8 cellular contexts compared by ENCODE assay signal in genomic region chr7:20647908-20648776, GRCh38. TPM values are rescaled to one million over a fixed set of nuclear protein-coding genes. Genes with fewer than 3 reads are reported as not detected.
A peak's percentile ranks its signal among the peaks of the same experiment; 100 is the strongest.
DNase-seq lines count a peak whose midpoint lies in the region; ATAC-seq and TF ChIP-seq lines count a peak whose summit lies in the region.

No MANE protein-coding gene starts in this region.

- H3K27ac Mint-ChIP-seq in activated T-cell treated with anti-CD3 and anti-CD28 coated beads, Interleukin-2, amount 50 U/mL, for 72 hours = no peak overlapping the region
- H3K27ac Mint-ChIP-seq in activated T-helper 17 cell treated with anti-CD3 and anti-CD28 coated beads, Interleukin-2, amount 50 U/mL, for 72 hours = no peak overlapping the region

- no peak overlapping the region for H3K4me3 ChIP-seq in NB4 (ENCODE audit: low read depth, low read length)
- no peak overlapping the region for H3K4me3 ChIP-seq in cardiac fibroblast (replicated peaks in 1 of 2; ENCODE audit: low read depth in 2 of 2, low read length in 2 of 2)

- no peaks in the 10 kb centered on the region for H3K4me1 Mint-ChIP-seq in activated T-cell treated with anti-CD3 and anti-CD28 coated beads, Interleukin-2, amount 50 U/mL, for 72 hours (ENCODE audit: low read depth)
- no peaks in the 10 kb centered on the region for H3K4me1 Mint-ChIP-seq in activated T-helper 17 cell treated with anti-CD3 and anti-CD28 coated beads, Interleukin-2, amount 50 U/mL, for 72 hours

- TF ChIP-seq POLR2A in NB4 (IDR thresholded peaks at IDR 0.05; ENCODE audit: extremely low read depth, insufficient read length) = no peak

- TF ChIP-seq CTCF in NB4 (IDR thresholded peaks at IDR 0.05; ENCODE audit: low read depth, low read length) (peak; percentile 65), cardiac fibroblast (IDR thresholded peaks at IDR 0.05; ENCODE audit: low read depth, low read length) (peak; percentile 31)

- no peak overlapping the region for H3K4me3 Mint-ChIP-seq in activated T-cell treated with anti-CD3 and anti-CD28 coated beads, Interleukin-2, amount 50 U/mL, for 72 hours
- H3K4me3 Mint-ChIP-seq in activated T-helper 17 cell treated with anti-CD3 and anti-CD28 coated beads, Interleukin-2, amount 50 U/mL, for 72 hours = no peak overlapping the region

- peak; percentile 26 for DNase-seq in CMK (ENCODE audit: low read depth)
- peak; percentile 52 for DNase-seq in NB4 (ENCODE audit: low read depth)
- peak; percentile 20 to 38 for DNase-seq in cardiac fibroblast (ENCODE audit: low read depth in 2 of 2)
- peak; percentile 25 for DNase-seq in stromal cell of bone marrow (ENCODE audit: low read depth)
- no peak for DNase-seq in activated T-cell treated with anti-CD3 and anti-CD28 coated beads, Interleukin-2, amount 50 U/mL, for 72 hours
- no peak for DNase-seq in activated naive CD4-positive, alpha-beta T cell (lab: John Stamatoyannopoulos, UW)

- no peaks in the 10 kb centered on the region for H3K9me3 Mint-ChIP-seq in activated T-cell treated with anti-CD3 and anti-CD28 coated beads, Interleukin-2, amount 50 U/mL, for 72 hours
- no peaks in the 10 kb centered on the region for H3K9me3 Mint-ChIP-seq in activated T-helper 17 cell treated with anti-CD3 and anti-CD28 coated beads, Interleukin-2, amount 50 U/mL, for 72 hours

- no peaks in the 10 kb centered on the region for H3K27me3 Mint-ChIP-seq in activated T-cell treated with anti-CD3 and anti-CD28 coated beads, Interleukin-2, amount 50 U/mL, for 72 hours (ENCODE audit: low read depth)
- peaks cover 16% of the 10 kb centered on the region for H3K27me3 Mint-ChIP-seq in activated T-helper 17 cell treated with anti-CD3 and anti-CD28 coated beads, Interleukin-2, amount 50 U/mL, for 72 hours

- ATAC-seq in GM19351 (IDR thresholded peaks at IDR 0.05; ENCODE audit: unreplicated experiment) = peak; percentile 72
- no peak for ATAC-seq in activated T-cell treated with anti-CD3 and anti-CD28 coated beads, Interleukin-2, amount 50 U/mL, for 72 hours (replicated peaks in 1 of 2)
- no peak for ATAC-seq in activated T-helper 17 cell treated with anti-CD3 and anti-CD28 coated beads, Interleukin-2, amount 50 U/mL, for 72 hours (replicated peaks)

- no peaks in the 10 kb centered on the region for H3K36me3 Mint-ChIP-seq in activated T-cell treated with anti-CD3 and anti-CD28 coated beads, Interleukin-2, amount 50 U/mL, for 72 hours (ENCODE audit: insufficient read depth in 2 of 2)
- no peaks in the 10 kb centered on the region for H3K36me3 Mint-ChIP-seq in activated T-helper 17 cell treated with anti-CD3 and anti-CD28 coated beads, Interleukin-2, amount 50 U/mL, for 72 hours (ENCODE audit: low read depth)

RNA-seq across cellular contexts. Expression of gene ABCB5, which starts 32.7 kb away (rescaled TPM):
- total RNA-seq in activated T-cell treated with anti-CD3 and anti-CD28 coated beads, Interleukin-2, amount 50 U/mL, for 72 hours = not detected
- not detected for total RNA-seq in activated T-helper 17 cell treated with anti-CD3 and anti-CD28 coated beads, Interleukin-2, amount 50 U/mL, for 72 hours

Comparison
In these comparisons a context has a peak if more than half of its experiments do, and no peak if none do; other contexts are left out.
1. DNase-seq: peak in CMK (single experiment), NB4 (single experiment), cardiac fibroblast (2 of 2) and stromal cell of bone marrow (single experiment); none in activated T-cell treated with anti-CD3 and anti-CD28 coated beads, Interleukin-2, amount 50 U/mL, for 72 hours (0 of 2) and activated naive CD4-positive, alpha-beta T cell (0 of 4).